Comparison of ENCODE assay signal across 12 cellular contexts in the genomic region with DNA sequence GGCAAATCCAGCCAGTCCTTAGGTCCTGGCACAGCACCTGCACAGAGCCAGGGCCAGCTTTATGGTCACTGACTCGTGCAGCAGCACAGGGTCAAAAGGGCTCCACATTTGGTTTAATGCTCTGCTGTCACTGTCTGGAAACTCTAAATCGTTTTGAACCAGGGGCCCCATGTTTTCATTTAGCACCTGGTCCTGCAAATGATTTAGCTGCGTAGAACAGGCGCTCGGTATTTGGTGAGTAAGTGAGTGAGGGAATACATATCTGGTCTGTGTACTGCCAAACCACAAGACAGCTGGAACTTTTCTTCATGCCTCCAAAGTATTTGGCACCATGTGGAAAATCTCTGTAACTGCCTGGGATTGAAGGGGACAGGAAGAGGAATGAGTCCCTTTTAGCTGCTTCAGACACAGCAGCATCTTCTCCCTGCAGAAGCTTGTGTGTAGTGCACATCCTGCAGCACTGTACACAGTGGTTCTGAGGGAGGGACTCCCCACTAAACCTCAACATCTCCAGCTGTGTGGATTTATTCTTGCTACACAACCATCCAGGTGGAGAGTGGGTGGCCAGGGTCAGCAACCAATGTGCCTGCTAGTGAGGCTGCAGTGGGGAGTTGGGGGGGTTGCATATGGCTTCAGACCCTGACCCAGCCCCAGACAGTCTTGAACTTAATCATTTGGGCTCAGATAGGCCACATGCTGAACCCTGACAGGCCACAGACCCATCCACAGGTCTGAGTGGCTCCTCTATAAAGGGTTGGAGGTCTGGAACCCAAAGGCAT. TPM values are rescaled to one million over a fixed set of nuclear protein-coding genes. Genes with fewer than 3 reads are reported as not detected.
DNase-seq lines count a peak whose midpoint lies in the region; ATAC-seq and TF ChIP-seq lines count a peak whose summit lies in the region.
"Had no signal": no experiment of that assay in that cellular context is flagged by ENCODE, and none has a peak within 500 bp of the region (broad histone marks: within the 10 kb centered on the region; RNA-seq: fewer than 3 reads in every experiment).

No MANE protein-coding gene starts in this region.

- TF ChIP-seq POLR2A in heart left ventricle (IDR thresholded peaks at IDR 0.05) (no peak), gastrocnemius medialis (IDR thresholded peaks at IDR 0.05) (no peak)

- TF ChIP-seq CTCF in activated CD8-positive, alpha-beta T cell treated with anti-CD3 and anti-CD28 coated beads for 36 hours (IDR thresholded peaks at IDR 0.05): no peak
- TF ChIP-seq CTCF in heart left ventricle (IDR thresholded peaks at IDR 0.05) (no peak), gastrocnemius medialis (IDR thresholded peaks at IDR 0.05 in 4 of 5, conservative IDR thresholded peaks at IDR 0.05 in 1 of 5) (no peak)

- POLR2A ChIA-PET in activated CD8-positive, alpha-beta T cell treated with anti-CD3 and anti-CD28 coated beads for 36 hours (lab: Charles Lee): interaction anchor here (0.6 to 1.6 kb wide), 3 partner anchors 10 to 149 kb away, joined by 3 to 9 read pairs (median 4); no protein-coding TSS in a partner anchor
- POLR2A ChIA-PET in naive thymus-derived CD4-positive, alpha-beta T cell (lab: Charles Lee): interaction anchor here (0.6 to 0.9 kb wide), 3 partner anchors 21 to 1699 kb away, joined by 3 to 4 read pairs (median 3); no protein-coding TSS in a partner anchor

- H3K36me3 ChIP-seq in heart left ventricle: no peaks in the 10 kb centered on the region
- H3K36me3 ChIP-seq in gastrocnemius medialis: no peaks in the 10 kb centered on the region
- no peaks in the 10 kb centered on the region for H3K36me3 ChIP-seq in naive thymus-derived CD4-positive, alpha-beta T cell (ENCODE audit: control insufficient read depth in 2 of 3, insufficient read depth in 3 of 3, low read length in 3 of 3)
- H3K36me3 ChIP-seq: neutrophil had no signal

- CTCF ChIA-PET in activated CD8-positive, alpha-beta T cell treated with anti-CD3 and anti-CD28 coated beads for 36 hours (lab: Charles Lee): interaction anchor here (0.9 to 2.4 kb wide), 6 partner anchors 10 to 147 kb away, joined by 3 to 11 read pairs (median 4); no protein-coding TSS in a partner anchor
- CTCF ChIA-PET in naive thymus-derived CD4-positive, alpha-beta T cell (lab: Charles Lee): interaction anchor here (0.6 to 0.8 kb wide), 2 partner anchors 126 to 147 kb away, joined by 3 to 6 read pairs; no protein-coding TSS in a partner anchor

- H3K36me3 Mint-ChIP-seq in activated CD8-positive, alpha-beta T cell treated with anti-CD3 and anti-CD28 coated beads for 36 hours (ENCODE audit: low read depth): no peaks in the 10 kb centered on the region
- peaks cover 0 to 6% (median 0%) of the 10 kb centered on the region in 5 donors for H3K36me3 Mint-ChIP-seq in naive thymus-derived CD4-positive, alpha-beta T cell

- no peaks in the 10 kb centered on the region for H3K9me3 Mint-ChIP-seq in activated CD8-positive, alpha-beta T cell treated with anti-CD3 and anti-CD28 coated beads for 36 hours
- H3K9me3 Mint-ChIP-seq in naive thymus-derived CD4-positive, alpha-beta T cell: peaks cover 0 to 3% (median 0%) of the 10 kb centered on the region in 11 donors

- intact Hi-C loops in activated CD8-positive, alpha-beta T cell treated with anti-CD3 and anti-CD28 coated beads for 36 hours (cut with micrococcal nuclease): no loop called here
- intact Hi-C loops in heart left ventricle (cut with DNase I): loop anchor here in 2 of 10 donors (5.0 kb wide), 1 partner anchor 86 kb away; no protein-coding TSS in a partner anchor
- intact Hi-C loops in gastrocnemius medialis (cut with DNase I; ENCODE audit: low total_unique reads): loop anchor here (5.0 kb wide), 1 partner anchor 86 kb away; no protein-coding TSS in a partner anchor
- intact Hi-C loops in naive thymus-derived CD4-positive, alpha-beta T cell (cut with micrococcal nuclease): no loop called here

- H3K9me3 ChIP-seq in heart left ventricle (no peaks in the 10 kb centered on the region), gastrocnemius medialis (no peaks in the 10 kb centered on the region)
- no peaks in the 10 kb centered on the region for H3K9me3 ChIP-seq in naive thymus-derived CD4-positive, alpha-beta T cell (ENCODE audit: control insufficient read depth in 2 of 3, low read length in 3 of 3)
- H3K9me3 ChIP-seq: neutrophil had no signal

- no peak overlapping the region for H3K4me3 Mint-ChIP-seq in activated CD8-positive, alpha-beta T cell treated with anti-CD3 and anti-CD28 coated beads for 36 hours
- H3K4me3 Mint-ChIP-seq in naive thymus-derived CD4-positive, alpha-beta T cell: peak overlapping the region in 1 of 10 donors; percentile 49

- in situ Hi-C loops in gastrocnemius medialis (cut with MboI; ENCODE audit: low sequenced_read_pairs in 4 of 4): no loop called here

- DNase-seq in GM04504 (ENCODE audit: low read depth) (peak; percentile 77), heart left ventricle (peak in 2 of 5 donors; percentile 22 to 27), gastrocnemius medialis (peak; percentile 46 to 54), SKM-1 (lab: John Stamatoyannopoulos, UW; ENCODE audit: unreplicated experiment) (no peak)
- DNase-seq in activated CD8-positive, alpha-beta T cell treated with anti-CD3 and anti-CD28 coated beads for 36 hours: peak; percentile 2
- no peak for DNase-seq in naive thymus-derived CD4-positive, alpha-beta T cell
- DNase-seq: activated naive CD4-positive, alpha-beta T cell treated with Interleukin-2 at 50 U/mL for 16 hours; effector CD4-positive, alpha-beta T cell; NCI-H226; stimulated activated CD4-positive, alpha-beta T cell treated with anti-CD3 and anti-CD28 coated beads, Interleukin-2, amount 100 ng/mL, for 48 hours had no signal

- H3K4me1 ChIP-seq in heart left ventricle (peaks cover 0 to 27% (median 20%) of the 10 kb centered on the region in 12 donors), gastrocnemius medialis (peaks cover 14 to 15% of the 10 kb centered on the region in 2 donors)
- H3K4me1 ChIP-seq in naive thymus-derived CD4-positive, alpha-beta T cell (ENCODE audit: control insufficient read depth in 2 of 2, insufficient read depth in 2 of 2, low read length in 2 of 2): no peaks in the 10 kb centered on the region

- WGBS in heart left ventricle, 4 donors: 39 to 57% (median 45%) methylated on average over 4 to 5 of the region's 5 CpGs

- no peak for ATAC-seq in activated CD8-positive, alpha-beta T cell treated with anti-CD3 and anti-CD28 coated beads for 36 hours
- peak; percentile 78 to 84 (median 82) for ATAC-seq in heart left ventricle
- peak; percentile 95 to 98 for ATAC-seq in gastrocnemius medialis
- no peak for ATAC-seq in GM19035 (IDR thresholded peaks at IDR 0.05; ENCODE audit: unreplicated experiment)
- ATAC-seq in naive thymus-derived CD4-positive, alpha-beta T cell: no peak

- H3K27me3 ChIP-seq in heart left ventricle (no peaks in the 10 kb centered on the region), gastrocnemius medialis (no peaks in the 10 kb centered on the region)
- no peaks in the 10 kb centered on the region for H3K27me3 ChIP-seq in naive thymus-derived CD4-positive, alpha-beta T cell (ENCODE audit: control insufficient read depth in 2 of 2, insufficient read depth in 2 of 2, low read length in 2 of 2)
- H3K27me3 ChIP-seq: neutrophil had no signal

- no peak overlapping the region for H3K27ac Mint-ChIP-seq in activated CD8-positive, alpha-beta T cell treated with anti-CD3 and anti-CD28 coated beads for 36 hours
- H3K27ac Mint-ChIP-seq in naive thymus-derived CD4-positive, alpha-beta T cell: peak overlapping the region in 1 of 9 donors; percentile 19

- H3K4me3 ChIP-seq in heart left ventricle: no peak overlapping the region
- no peak overlapping the region for H3K4me3 ChIP-seq in gastrocnemius medialis
- H3K4me3 ChIP-seq in naive thymus-derived CD4-positive, alpha-beta T cell (ENCODE audit: low read length): no peak overlapping the region

- H3K27ac ChIP-seq in heart left ventricle (peak overlapping the region in 3 of 12 donors; percentile 31 to 53 (median 37)), gastrocnemius medialis (peak overlapping the region in 3 of 4 donors; percentile 11 to 66 (median 56))
- H3K27ac ChIP-seq in naive thymus-derived CD4-positive, alpha-beta T cell (ENCODE audit: low read depth, low read length): no peak overlapping the region
- H3K27ac ChIP-seq: neutrophil had no signal

- H3K27me3 Mint-ChIP-seq in activated CD8-positive, alpha-beta T cell treated with anti-CD3 and anti-CD28 coated beads for 36 hours: no peaks in the 10 kb centered on the region
- H3K27me3 Mint-ChIP-seq in naive thymus-derived CD4-positive, alpha-beta T cell: peaks cover 0 to 3% (median 0%) of the 10 kb centered on the region in 5 donors

- H3K4me1 Mint-ChIP-seq in activated CD8-positive, alpha-beta T cell treated with anti-CD3 and anti-CD28 coated beads for 36 hours (ENCODE audit: low read depth): peaks cover 4% of the 10 kb centered on the region
- H3K4me1 Mint-ChIP-seq in naive thymus-derived CD4-positive, alpha-beta T cell: peaks cover 0 to 39% (median 0%) of the 10 kb centered on the region in 7 donors

RNA-seq across cellular contexts. Expression of a gene that starts 1.1 kb away (rescaled TPM):
- not detected for total RNA-seq in activated CD8-positive, alpha-beta T cell treated with anti-CD3 and anti-CD28 coated beads for 36 hours
- total RNA-seq in heart left ventricle (not detected), gastrocnemius medialis (not detected)
- not detected for polyA plus RNA-seq in heart left ventricle
- total RNA-seq in naive thymus-derived CD4-positive, alpha-beta T cell: not detected
- polyA plus RNA-seq in naive thymus-derived CD4-positive, alpha-beta T cell: not detected

RNA-seq across cellular contexts. Expression of a gene that starts 15.9 kb away (rescaled TPM):
- 10 to 100 TPM; 62.9 to 65.7 TPM for total RNA-seq in activated CD8-positive, alpha-beta T cell treated with anti-CD3 and anti-CD28 coated beads for 36 hours
- total RNA-seq in heart left ventricle: 10 to 100 TPM in 6 of 9 donors, 1 to 10 TPM in 3; 6.5 to 45.2 (median 10.8) TPM
- 1 to 10 TPM; 5.1 to 5.9 TPM for polyA plus RNA-seq in heart left ventricle
- total RNA-seq in gastrocnemius medialis: 1 to 10 TPM; 4.7 to 9.6 (median 8.1) TPM
- 100 to 1,000 TPM in 2 of 5 experiments, 10 to 100 TPM in 3; 69.7 to 119 (median 86.1) TPM for total RNA-seq in naive thymus-derived CD4-positive, alpha-beta T cell
- polyA plus RNA-seq in naive thymus-derived CD4-positive, alpha-beta T cell: 10 to 100 TPM in 1 of 2 donors, 1 to 10 TPM in 1; 7.4 to 14.5 TPM

RNA-seq across cellular contexts. Expression of a gene that starts 37.8 kb away (rescaled TPM):
- 1 to 10 TPM; 1.6 TPM for total RNA-seq in activated CD8-positive, alpha-beta T cell treated with anti-CD3 and anti-CD28 coated beads for 36 hours
- total RNA-seq in heart left ventricle (10 to 100 TPM in 5 of 9 donors, 1 to 10 TPM in 4; 3.3 to 18.5 (median 10.4) TPM), gastrocnemius medialis (10 to 100 TPM in 1 of 4 donors, 1 to 10 TPM in 3; 5.6 to 14.4 (median 6.7) TPM)
- 1 to 10 TPM; 5.3 TPM for polyA plus RNA-seq in heart left ventricle
- total RNA-seq in naive thymus-derived CD4-positive, alpha-beta T cell: 1 to 10 TPM; 1.0 to 2.0 (median 1.7) TPM
- 1 to 10 TPM; 1.8 to 2.1 TPM for polyA plus RNA-seq in naive thymus-derived CD4-positive, alpha-beta T cell

RNA-seq across cellular contexts. Expression of a gene that starts 55.7 kb away (rescaled TPM):
- total RNA-seq in activated CD8-positive, alpha-beta T cell treated with anti-CD3 and anti-CD28 coated beads for 36 hours: 100 to 1,000 TPM; 106 to 110 TPM
- 100 to 1,000 TPM; 166 to 471 (median 359) TPM for total RNA-seq in heart left ventricle
- 100 to 1,000 TPM; 158 to 160 TPM for polyA plus RNA-seq in heart left ventricle
- 100 to 1,000 TPM; 133 to 202 (median 168) TPM for total RNA-seq in gastrocnemius medialis
- total RNA-seq in naive thymus-derived CD4-positive, alpha-beta T cell: 100 to 1,000 TPM in 1 of 5 experiments, 10 to 100 TPM in 4; 44.4 to 105 (median 61.1) TPM
- 10 to 100 TPM; 40.5 to 46.7 TPM for polyA plus RNA-seq in naive thymus-derived CD4-positive, alpha-beta T cell

Comparison
In these comparisons a context has a peak if more than half of its experiments do, and no peak if none do; other contexts are left out.
1. DNase-seq: peak in GM04504 (single experiment), activated CD8-positive, alpha-beta T cell treated with anti-CD3 and anti-CD28 coated beads for 36 hours (single experiment) and gastrocnemius medialis (2 of 2); none in SKM-1 (single experiment) and naive thymus-derived CD4-positive, alpha-beta T cell (0 of 9).
2. ATAC-seq: peak in heart left ventricle (4 of 4) and gastrocnemius medialis (2 of 2); none in activated CD8-positive, alpha-beta T cell treated with anti-CD3 and anti-CD28 coated beads for 36 hours (single experiment), GM19035 (single experiment) and naive thymus-derived CD4-positive, alpha-beta T cell (single experiment).